Comparison of ENCODE assay signal across 16 cellular contexts in the genomic region with DNA sequence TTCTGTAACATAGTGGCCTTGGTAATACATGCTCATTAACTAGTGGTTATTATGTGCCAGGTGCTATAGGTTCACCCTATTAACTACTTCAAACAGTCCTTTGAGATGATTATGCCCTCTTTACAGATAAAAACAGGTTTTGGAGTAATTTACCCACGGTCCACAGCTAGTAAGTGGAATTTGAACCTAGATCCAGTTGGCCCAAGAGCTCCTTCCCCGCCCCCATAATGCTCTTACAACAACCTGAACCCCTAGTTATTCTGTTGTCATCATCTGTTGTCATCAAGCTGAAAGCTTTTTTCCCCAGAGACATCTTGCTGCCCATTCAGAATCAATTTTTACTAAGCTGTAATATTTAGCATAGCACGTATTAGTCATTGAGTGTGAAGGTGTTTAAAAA. TPM values are rescaled to one million over a fixed set of nuclear protein-coding genes. Genes with fewer than 3 reads are reported as not detected.
DNase-seq lines count a peak whose midpoint lies in the region; ATAC-seq, FAIRE-seq and TF ChIP-seq lines count a peak whose summit lies in the region.
"Had no signal": no experiment of that assay in that cellular context is flagged by ENCODE, and none has a peak within 500 bp of the region (broad histone marks: within the 10 kb centered on the region; RNA-seq: fewer than 3 reads in every experiment).

No MANE protein-coding gene starts in this region.

- no peak for TF ChIP-seq POLR2A in suprapubic skin (IDR thresholded peaks at IDR 0.05)

- peak overlapping the region; percentile 44 for H3K27ac Mint-ChIP-seq in activated T-cell treated with anti-CD3 and anti-CD28 coated beads, Interleukin-2, amount 50 U/mL, for 72 hours
- peak overlapping the region in 2 of 3 donors; percentile 68 to 85 for H3K27ac Mint-ChIP-seq in CD4-positive, CD25-positive, alpha-beta regulatory T cell
- H3K27ac Mint-ChIP-seq in immature natural killer cell = peak overlapping the region in 4 of 6 donors; percentile 25 to 46 (median 36)
- H3K27ac Mint-ChIP-seq: CD4-positive, alpha-beta T cell had no signal

- no peak for TF ChIP-seq CTCF in suprapubic skin (IDR thresholded peaks at IDR 0.05)

- H3K4me3 Mint-ChIP-seq in activated T-cell treated with anti-CD3 and anti-CD28 coated beads, Interleukin-2, amount 50 U/mL, for 72 hours = no peak overlapping the region
- no peak overlapping the region for H3K4me3 Mint-ChIP-seq in CD4-positive, CD25-positive, alpha-beta regulatory T cell
- H3K4me3 Mint-ChIP-seq in immature natural killer cell = no peak overlapping the region
- H3K4me3 Mint-ChIP-seq: CD4-positive, alpha-beta T cell had no signal

- TF ChIP-seq EP300 in suprapubic skin (IDR thresholded peaks at IDR 0.05) = no peak

- no peaks in the 10 kb centered on the region for H3K4me1 ChIP-seq in CD4-positive, CD25-positive, alpha-beta regulatory T cell (ENCODE audit: control insufficient read depth, insufficient read depth, low read length, poor library complexity, severe bottlenecking)
- H3K4me1 ChIP-seq in suprapubic skin = no peaks in the 10 kb centered on the region

- H3K4me3 ChIP-seq in CD4-positive, CD25-positive, alpha-beta regulatory T cell (ENCODE audit: low read depth, low read length) = no peak overlapping the region
- no peak overlapping the region for H3K4me3 ChIP-seq in suprapubic skin
- H3K4me3 ChIP-seq: K562 had no signal

- H3K4me1 Mint-ChIP-seq in activated T-cell treated with anti-CD3 and anti-CD28 coated beads, Interleukin-2, amount 50 U/mL, for 72 hours (ENCODE audit: low read depth) = peaks cover 7% of the 10 kb centered on the region
- H3K4me1 Mint-ChIP-seq in CD4-positive, CD25-positive, alpha-beta regulatory T cell = peaks cover 5 to 21% (median 9%) of the 10 kb centered on the region in 4 donors
- peaks cover 0 to 6% of the 10 kb centered on the region in 2 donors for H3K4me1 Mint-ChIP-seq in immature natural killer cell

- H3K9me3 Mint-ChIP-seq in activated T-cell treated with anti-CD3 and anti-CD28 coated beads, Interleukin-2, amount 50 U/mL, for 72 hours = no peaks in the 10 kb centered on the region
- no peaks in the 10 kb centered on the region for H3K9me3 Mint-ChIP-seq in CD4-positive, CD25-positive, alpha-beta regulatory T cell
- H3K9me3 Mint-ChIP-seq in immature natural killer cell = no peaks in the 10 kb centered on the region
- H3K9me3 Mint-ChIP-seq: CD4-positive, alpha-beta T cell had no signal

- 64% methylated on average over 3 of the region's 3 CpGs for WGBS in suprapubic skin

- no peak for DNase-seq in activated T-cell treated with anti-CD3 and anti-CD28 coated beads, Interleukin-2, amount 50 U/mL, for 72 hours
- DNase-seq in activated T-cell treated with anti-CD3 and anti-CD28 coated beads, Interleukin-2, amount 50 U/mL, for 1 hour = no peak
- DNase-seq in CD4-positive, CD25-positive, alpha-beta regulatory T cell = no peak
- peak; percentile 71 for DNase-seq in NCI-H524 treated with DMSO at 0.1 percent for 48 hours (lab: John Stamatoyannopoulos, UW)
- no peak for DNase-seq in immature natural killer cell
- no peak for DNase-seq in frontal cortex (ENCODE audit: low spot score in 2 of 2)
- DNase-seq in suprapubic skin (ENCODE audit: low spot score in 2 of 2) = no peak
- DNase-seq in NCI-H446 treated with DMSO at 0.1 percent for 48 hours (lab: John Stamatoyannopoulos, UW) = no peak
- DNase-seq: CD4-positive, alpha-beta T cell; EL; GOT3; NCI-H2081 treated with DMSO at 0.1 percent for 48 hours; NCI-H69; OCI-M1; SIG-M5 had no signal

- ATAC-seq in activated T-cell treated with anti-CD3 and anti-CD28 coated beads, Interleukin-2, amount 50 U/mL, for 72 hours (replicated peaks in 1 of 2) = no peak
- ATAC-seq in CD4-positive, CD25-positive, alpha-beta regulatory T cell (ENCODE audit: low read depth in 2 of 2) = no peak
- ATAC-seq: K562 had no signal

- H3K36me3 Mint-ChIP-seq in activated T-cell treated with anti-CD3 and anti-CD28 coated beads, Interleukin-2, amount 50 U/mL, for 72 hours (ENCODE audit: insufficient read depth in 2 of 2) = peaks cover 3 to 34% of the 10 kb centered on the region in 2 donors
- H3K36me3 Mint-ChIP-seq in CD4-positive, CD25-positive, alpha-beta regulatory T cell = peaks cover 50% of the 10 kb centered on the region
- peaks cover 18 to 64% (median 34%) of the 10 kb centered on the region in 3 donors for H3K36me3 Mint-ChIP-seq in immature natural killer cell

- H3K27me3 Mint-ChIP-seq in activated T-cell treated with anti-CD3 and anti-CD28 coated beads, Interleukin-2, amount 50 U/mL, for 72 hours (ENCODE audit: low read depth) = no peaks in the 10 kb centered on the region
- no peaks in the 10 kb centered on the region for H3K27me3 Mint-ChIP-seq in CD4-positive, CD25-positive, alpha-beta regulatory T cell
- H3K27me3 Mint-ChIP-seq in immature natural killer cell (ENCODE audit: low read depth in 3 of 3) = peaks cover 0 to 2% (median 2%) of the 10 kb centered on the region in 3 donors
- H3K27me3 Mint-ChIP-seq: CD4-positive, alpha-beta T cell had no signal

- FAIRE-seq in frontal cortex (lab: Jason Lieb, UNC) = no peak
- FAIRE-seq: K562 had no signal

- H3K36me3 ChIP-seq in CD4-positive, CD25-positive, alpha-beta regulatory T cell (ENCODE audit: control insufficient read depth, insufficient read depth, low read length) = peaks cover 97% of the 10 kb centered on the region
- peaks cover 86% of the 10 kb centered on the region for H3K36me3 ChIP-seq in suprapubic skin

- no peaks in the 10 kb centered on the region for H3K27me3 ChIP-seq in CD4-positive, CD25-positive, alpha-beta regulatory T cell (ENCODE audit: control insufficient read depth, insufficient read depth, low read length)
- no peaks in the 10 kb centered on the region for H3K27me3 ChIP-seq in suprapubic skin

- H3K27ac ChIP-seq in CD4-positive, CD25-positive, alpha-beta regulatory T cell (ENCODE audit: insufficient read depth, low read length, poor library complexity, severe bottlenecking) = no peak overlapping the region
- no peak overlapping the region for H3K27ac ChIP-seq in suprapubic skin

- H3K9me3 ChIP-seq in CD4-positive, CD25-positive, alpha-beta regulatory T cell (ENCODE audit: control insufficient read depth in 2 of 2, low read length in 2 of 2) = no peaks in the 10 kb centered on the region
- no peaks in the 10 kb centered on the region for H3K9me3 ChIP-seq in suprapubic skin

RNA-seq across cellular contexts. Expression of gene XPA, which starts 23.2 kb away (rescaled TPM):
- total RNA-seq in activated T-cell treated with anti-CD3 and anti-CD28 coated beads, Interleukin-2, amount 50 U/mL, for 72 hours = 10 to 100 TPM in 1 of 2 donors, 1 to 10 TPM in 1; 8.8 to 11.1 TPM
- 22.2 TPM for total RNA-seq in CD4-positive, CD25-positive, alpha-beta regulatory T cell
- polyA plus RNA-seq in CD4-positive, CD25-positive, alpha-beta regulatory T cell = 10 to 100 TPM; 21.8 to 28.9 (median 25.8) TPM
- 10 to 100 TPM; 32.2 to 36.5 (median 32.5) TPM for polyA plus RNA-seq in immature natural killer cell
- total RNA-seq in frontal cortex (21.2 TPM), suprapubic skin (10 to 100 TPM in 3 of 4 donors, 1 to 10 TPM in 1; 8.2 to 21.1 (median 15.0) TPM)

RNA-seq across cellular contexts. Expression of gene NCBP1, which starts 40.3 kb away (rescaled TPM):
- 10 to 100 TPM; 24.3 to 25.4 TPM for total RNA-seq in activated T-cell treated with anti-CD3 and anti-CD28 coated beads, Interleukin-2, amount 50 U/mL, for 72 hours
- 47.4 TPM for total RNA-seq in CD4-positive, CD25-positive, alpha-beta regulatory T cell
- polyA plus RNA-seq in CD4-positive, CD25-positive, alpha-beta regulatory T cell = 10 to 100 TPM; 18.0 to 30.1 (median 21.5) TPM
- polyA plus RNA-seq in immature natural killer cell = 10 to 100 TPM; 11.0 to 15.8 (median 12.8) TPM
- total RNA-seq in frontal cortex (62.0 TPM), suprapubic skin (10 to 100 TPM; 13.6 to 43.9 (median 16.3) TPM)

RNA-seq across cellular contexts. Expression of gene TSTD2, which starts 40.8 kb away (rescaled TPM):
- total RNA-seq in activated T-cell treated with anti-CD3 and anti-CD28 coated beads, Interleukin-2, amount 50 U/mL, for 72 hours = 10 to 100 TPM; 18.7 to 23.3 TPM
- 21.5 TPM for total RNA-seq in CD4-positive, CD25-positive, alpha-beta regulatory T cell
- polyA plus RNA-seq in CD4-positive, CD25-positive, alpha-beta regulatory T cell = 10 to 100 TPM in 1 of 4 donors, 1 to 10 TPM in 3; 5.5 to 13.3 (median 9.1) TPM
- polyA plus RNA-seq in immature natural killer cell = 10 to 100 TPM in 2 of 3 donors, 1 to 10 TPM in 1; 9.8 to 10.5 (median 10.0) TPM
- 34.2 TPM for total RNA-seq in frontal cortex
- total RNA-seq in suprapubic skin = 10 to 100 TPM in 3 of 4 donors, 1 to 10 TPM in 1; 9.6 to 17.2 (median 12.7) TPM
